ENCODE assay signal across 1 cellular context in the genomic region with DNA sequence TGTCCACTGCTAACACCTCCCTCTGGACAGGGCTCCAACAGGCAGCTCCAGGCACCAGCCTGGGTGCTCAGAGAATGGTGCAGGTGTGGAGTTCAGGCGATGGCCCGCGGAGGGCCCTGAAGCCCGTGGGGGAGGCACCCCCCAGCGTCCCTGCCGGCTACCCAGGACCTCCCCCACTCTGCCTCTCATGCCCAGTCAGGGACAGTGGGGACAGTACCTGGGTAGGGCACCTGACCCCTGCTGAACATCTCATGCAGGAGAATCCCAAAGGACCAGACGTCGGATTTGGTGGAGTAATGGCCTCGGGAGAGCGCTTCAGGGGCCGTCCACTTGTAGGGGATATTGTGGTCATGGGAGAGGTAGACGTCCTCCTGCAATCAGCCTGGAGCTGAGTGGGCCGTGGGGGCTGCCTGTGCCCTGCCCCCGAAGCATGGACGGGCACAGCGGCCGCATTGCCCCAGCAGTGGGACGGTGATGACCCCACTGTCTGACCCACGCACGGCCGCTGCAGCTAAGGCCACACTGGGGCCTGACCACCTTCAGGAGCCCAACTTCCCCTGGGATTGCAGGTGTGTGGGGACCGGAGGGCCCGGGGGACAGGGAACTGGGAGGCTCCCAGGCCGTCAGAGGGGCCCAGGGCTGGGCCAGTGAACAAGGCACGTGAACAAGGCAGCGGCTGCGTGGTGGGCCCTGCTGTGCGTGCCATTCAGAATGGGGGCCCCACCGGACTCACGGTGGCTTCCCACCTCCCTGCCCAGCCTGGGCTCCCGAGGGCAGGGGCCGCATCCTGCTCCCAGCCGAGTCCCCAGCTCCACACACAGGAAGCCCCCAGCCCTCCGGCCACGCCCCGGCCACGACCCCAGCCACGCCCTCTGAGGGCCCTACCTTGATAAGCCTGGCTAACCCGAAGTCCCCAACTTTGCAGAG.
TF ChIP-seq lines count a peak whose summit lies in the region.

No MANE protein-coding gene starts in this region.

TF ChIP-seq in SK-N-SH, 30 proteins besides CTCF, POLR2A, EP300 and RAD21 (continued from another document):
- TF ChIP-seq, protein P1, sequence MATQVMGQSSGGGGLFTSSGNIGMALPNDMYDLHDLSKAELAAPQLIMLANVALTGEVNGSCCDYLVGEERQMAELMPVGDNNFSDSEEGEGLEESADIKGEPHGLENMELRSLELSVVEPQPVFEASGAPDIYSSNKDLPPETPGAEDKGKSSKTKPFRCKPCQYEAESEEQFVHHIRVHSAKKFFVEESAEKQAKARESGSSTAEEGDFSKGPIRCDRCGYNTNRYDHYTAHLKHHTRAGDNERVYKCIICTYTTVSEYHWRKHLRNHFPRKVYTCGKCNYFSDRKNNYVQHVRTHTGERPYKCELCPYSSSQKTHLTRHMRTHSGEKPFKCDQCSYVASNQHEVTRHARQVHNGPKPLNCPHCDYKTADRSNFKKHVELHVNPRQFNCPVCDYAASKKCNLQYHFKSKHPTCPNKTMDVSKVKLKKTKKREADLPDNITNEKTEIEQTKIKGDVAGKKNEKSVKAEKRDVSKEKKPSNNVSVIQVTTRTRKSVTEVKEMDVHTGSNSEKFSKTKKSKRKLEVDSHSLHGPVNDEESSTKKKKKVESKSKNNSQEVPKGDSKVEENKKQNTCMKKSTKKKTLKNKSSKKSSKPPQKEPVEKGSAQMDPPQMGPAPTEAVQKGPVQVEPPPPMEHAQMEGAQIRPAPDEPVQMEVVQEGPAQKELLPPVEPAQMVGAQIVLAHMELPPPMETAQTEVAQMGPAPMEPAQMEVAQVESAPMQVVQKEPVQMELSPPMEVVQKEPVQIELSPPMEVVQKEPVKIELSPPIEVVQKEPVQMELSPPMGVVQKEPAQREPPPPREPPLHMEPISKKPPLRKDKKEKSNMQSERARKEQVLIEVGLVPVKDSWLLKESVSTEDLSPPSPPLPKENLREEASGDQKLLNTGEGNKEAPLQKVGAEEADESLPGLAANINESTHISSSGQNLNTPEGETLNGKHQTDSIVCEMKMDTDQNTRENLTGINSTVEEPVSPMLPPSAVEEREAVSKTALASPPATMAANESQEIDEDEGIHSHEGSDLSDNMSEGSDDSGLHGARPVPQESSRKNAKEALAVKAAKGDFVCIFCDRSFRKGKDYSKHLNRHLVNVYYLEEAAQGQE (IDR thresholded peaks at IDR 0.05; ENCODE audit: low read depth, low read length) = no peak
- no peak for TF ChIP-seq YY1 (IDR thresholded peaks at IDR 0.05; ENCODE audit: low read depth)
- TF ChIP-seq FOSL2 (IDR thresholded peaks at IDR 0.05; ENCODE audit: borderline replicate concordance, low read depth) = no peak
- TF ChIP-seq ELF1 (IDR thresholded peaks at IDR 0.05) = no peak
